13 cellular contexts compared by ENCODE assay signal in genomic region chr7:128444242-128444641, GRCh38. TPM values are rescaled to one million over a fixed set of nuclear protein-coding genes. Genes with fewer than 3 reads are reported as not detected.
A peak's percentile ranks its signal among the peaks of the same experiment; 100 is the strongest.
DNase-seq lines count a peak whose midpoint lies in the region; ATAC-seq, FAIRE-seq and TF ChIP-seq lines count a peak whose summit lies in the region.
"Had no signal": no experiment of that assay in that cellular context is flagged by ENCODE, and none has a peak within 500 bp of the region (broad histone marks: within the 10 kb centered on the region; RNA-seq: fewer than 3 reads in every experiment).

No MANE protein-coding gene starts in this region.

- no peak for TF ChIP-seq EP300 in GM12878 (IDR thresholded peaks at IDR 0.05; ENCODE audit: borderline replicate concordance in 1 of 2, control insufficient read depth in 1 of 2, low read depth in 2 of 2, low read length in 2 of 2)

- H3K4me3 ChIP-seq in GM12878 = no peak overlapping the region
- H3K4me3 ChIP-seq: lower lobe of right lung, uterus had no signal

- no TSS peak for BruUV-seq in GM12878 (replicated peaks; lab: Mats Ljungman, UMichigan)

- peak overlapping the region; percentile 66 for H2AFZ ChIP-seq in GM12878 (ENCODE audit: control insufficient read depth, low read depth, low read length)

- H3K27ac ChIP-seq in GM12878 (ENCODE audit: control insufficient read depth, insufficient read depth) = no peak overlapping the region
- H3K27ac ChIP-seq: lower lobe of right lung, uterus had no signal

- H3K4me3 Mint-ChIP-seq in neural crest cell = no peak overlapping the region
- H3K4me3 Mint-ChIP-seq: H9 had no signal

- no peak for FAIRE-seq in GM12878 (lab: Jason Lieb, UNC)
- FAIRE-seq: endometrium had no signal

- H3K27me3 Mint-ChIP-seq in neural crest cell (ENCODE audit: low read depth) = no peaks in the 10 kb centered on the region

- ATAC-seq in GM12878 (peak; percentile 42), GM21529 (IDR thresholded peaks at IDR 0.05; ENCODE audit: unreplicated experiment) (no peak), HG03571 (IDR thresholded peaks at IDR 0.05; ENCODE audit: unreplicated experiment) (no peak)
- ATAC-seq: lower lobe of right lung had no signal

- H4K20me1 ChIP-seq in GM12878 (ENCODE audit: control insufficient read depth, insufficient read depth) = no peaks in the 10 kb centered on the region

- no peaks in the 10 kb centered on the region for H3K36me3 ChIP-seq in GM12878 (ENCODE audit: control insufficient read depth in 2 of 2, insufficient read depth in 2 of 2, low read length in 1 of 2)
- H3K36me3 ChIP-seq: lower lobe of right lung, uterus had no signal

- 54% methylated on average over 4 of the region's 4 CpGs for WGBS in GM12878 (ENCODE audit: insufficient coverage, insufficient replicate concordance, low lambda C conversion rate, missing lambda C conversion rate)

- peak overlapping the region; percentile 67 for H3K27ac Mint-ChIP-seq in neural crest cell (ENCODE audit: unreplicated experiment)

- CTCF ChIA-PET in GM12878 (lab: Yijun Ruan, JAX) = interaction anchor here (1.0 to 12.5 kb wide), 7 partner anchors 9 to 17 kb away, joined by 3 to 175 read pairs (median 11); no protein-coding TSS in a partner anchor

- no peak for TF ChIP-seq RAD21 in GM12878 (IDR thresholded peaks at IDR 0.05; ENCODE audit: insufficient read depth, low read depth, low read length)

- SMC1A ChIA-PET in GM12878 (lab: Charles Lee; ENCODE audit: uncharacterized antibody, unreplicated experiment) = interaction anchor here (0.7 to 6.0 kb wide), 8 partner anchors 9 to 17 kb away, joined by 3 to 55 read pairs (median 7); partner anchors contain the start of gene HILPDA

- POLR2A ChIA-PET in GM12878 (lab: Charles Lee) = interaction anchor here (0.5 to 4.2 kb wide), 5 partner anchors 9 to 336 kb away, joined by 3 to 52 read pairs (median 4); partner anchors contain the start of gene HILPDA

- TF ChIP-seq POLR2A in GM12878 (IDR thresholded peaks at IDR 0.05; ENCODE audit: low read depth, low read length) = no peak

- DNase-seq in NCI-H2196 treated with DMSO at 0.1 percent for 48 hours (lab: John Stamatoyannopoulos, UW; ENCODE audit: unreplicated experiment) (peak; percentile 16), NCI-H2196 (lab: John Stamatoyannopoulos, UW; ENCODE audit: unreplicated experiment) (no peak), NCI-H146 treated with DMSO at 0.1 percent for 48 hours (lab: John Stamatoyannopoulos, UW; ENCODE audit: unreplicated experiment) (peak; percentile 98), GM12878 (ENCODE audit: low read depth, low spot score) (no peak), neural crest cell (ENCODE audit: low read depth, low spot score) (no peak)
- DNase-seq in activated effector memory CD4-positive, alpha-beta T cell treated with Interleukin-2 at 50 U/mL for 16 hours = no peak
- DNase-seq: activated CD4-positive, alpha-beta T cell treated with anti-CD3 and anti-CD28 coated beads for 1 hour; H9; lower lobe of right lung; uterus had no signal

- no peaks in the 10 kb centered on the region for H3K9me3 Mint-ChIP-seq in neural crest cell
- H3K9me3 Mint-ChIP-seq: H9 had no signal

- H3K4me1 Mint-ChIP-seq in neural crest cell = no peaks in the 10 kb centered on the region

- intact Hi-C loops in GM12878 (cut with micrococcal nuclease; ENCODE audit: unreplicated experiment) = no loop called here

- H3K4me1 ChIP-seq in GM12878 (ENCODE audit: control insufficient read depth, insufficient read depth, low read length) = peaks cover 9% of the 10 kb centered on the region; the same call in 1 of the 2 replicates
- H3K4me1 ChIP-seq: lower lobe of right lung, uterus had no signal

- no peak overlapping the region for H3K4me2 ChIP-seq in GM12878 (ENCODE audit: control insufficient read depth, insufficient read depth)

- no peak overlapping the region for H3K9ac ChIP-seq in GM12878 (ENCODE audit: control insufficient read depth, insufficient read depth, low read length)

- TF ChIP-seq CTCF in GM12878 (IDR thresholded peaks at IDR 0.05 in 2 of 3, conservative IDR thresholded peaks at IDR 0.05 in 1 of 3; ENCODE audit: control insufficient read depth in 2 of 3, extremely low read depth in 1 of 3, insufficient read depth in 1 of 3, low read depth in 3 of 3, low read length in 3 of 3) (no peak), neural crest cell (conservative IDR thresholded peaks at IDR 0.05) (no peak)

- no peaks in the 10 kb centered on the region for H3K9me3 ChIP-seq in GM12878 (replicated peaks; ENCODE audit: control insufficient read depth, insufficient read depth, low read length)
- H3K9me3 ChIP-seq: lower lobe of right lung, uterus had no signal

- in situ Hi-C loops in GM12878 (cut with MboI) = no loop called here

- H3K79me2 ChIP-seq in GM12878 (ENCODE audit: control insufficient read depth, insufficient read depth, low read length) = no peaks in the 10 kb centered on the region

- H3K36me3 Mint-ChIP-seq in neural crest cell (ENCODE audit: low read depth) = no peaks in the 10 kb centered on the region

- RAD21 ChIA-PET in GM12878 (lab: Charles Lee; ENCODE audit: unreplicated experiment) = interaction anchor here (0.5 to 2.6 kb wide), 8 partner anchors 9 to 450 kb away, joined by 3 to 23 read pairs (median 5); partner anchors contain the start of gene HILPDA

- no peaks in the 10 kb centered on the region for H3K27me3 ChIP-seq in GM12878 (replicated peaks in 1 of 2; ENCODE audit: control insufficient read depth in 2 of 2, insufficient read depth in 2 of 2, low read length in 1 of 2)
- H3K27me3 ChIP-seq: uterus had no signal

TF ChIP-seq in GM12878, 131 proteins besides CTCF, POLR2A, EP300 and RAD21 (continues in another document):
- no peak for TF ChIP-seq TARDBP (IDR thresholded peaks at IDR 0.05; ENCODE audit: borderline replicate concordance)
- TF ChIP-seq TCF3 (IDR thresholded peaks at IDR 0.05; ENCODE audit: borderline replicate concordance, insufficient read depth, low read depth, low read length) = no peak
- no peak for TF ChIP-seq SMC3 (IDR thresholded peaks at IDR 0.05; ENCODE audit: borderline replicate concordance, low read length)
- TF ChIP-seq RBBP5 (conservative IDR thresholded peaks at IDR 0.05) = no peak

RNA-seq across cellular contexts. Expression of gene HILPDA, which starts 11.4 kb away (rescaled TPM):
- 232 and 244 TPM in 2 replicates for total RNA-seq in GM12878 (2013; cell fraction: nucleolus; rRNA removed)
- total RNA-seq in GM12878 (2014; rRNA removed) (15.1 and 16.4 TPM in 2 replicates), GM12878 (2014; rRNA removed; fragmentation: Illumina TruSeq; extraction: Trizol) (19.6 and 21.2 TPM in 2 replicates), GM12878 (2021) (12.0 and 14.1 TPM in 2 replicates), neural crest cell (46.7 and 51.9 TPM in 2 replicates)
- polyA plus RNA-seq in GM12878 (2011; ENCODE audit: low read depth) = 22.4 TPM
- polyA plus RNA-seq in GM12878 (2011; rRNA removed) (198 and 232 TPM in 2 replicates), GM12878 (2014; fragmentation: Illumina TruSeq; extraction: Trizol) (22.1 and 24.2 TPM in 2 replicates), GM12878 (2014; fragmentation: Nextera tagmentation; extraction: Ambion mirVana) (10 to 100 TPM; 37.4 to 44.0 TPM), GM12878 (2014; rRNA removed) (26.1 and 29.6 TPM in 2 replicates), GM12878 (2016; fragmentation: Nextera tagmentation; extraction: Ambion mirVana) (10 to 100 TPM; 24.5 to 28.4 TPM)
- polyA plus RNA-seq in GM12878 (2011; cell fraction: cytosol; rRNA removed) = 184 and 280 TPM in 2 replicates
- 85.4 and 130 TPM in 2 replicates for polyA plus RNA-seq in GM12878 (2011; cell fraction: nucleus; rRNA removed)
- polyA plus RNA-seq in GM12878 (2012) = 26.2 and 86.6 TPM in 2 replicates
- polyA minus RNA-seq in GM12878 (2011; rRNA and poly(A)+ RNA removed) = 141 and 166 TPM in 2 replicates
- 42.1 and 54.1 TPM in 2 replicates for polyA minus RNA-seq in GM12878 (2011; cell fraction: cytosol; rRNA and poly(A)+ RNA removed)
- polyA minus RNA-seq in GM12878 (2011; cell fraction: nucleus; rRNA and poly(A)+ RNA removed) = 97.8 and 100.0 TPM in 2 replicates

RNA-seq across cellular contexts. Expression of gene METTL2B, which starts 32.3 kb away (rescaled TPM):
- 56.9 and 63.6 TPM in 2 replicates for total RNA-seq in GM12878 (2013; cell fraction: nucleolus; rRNA removed)
- total RNA-seq in GM12878 (2014; rRNA removed) (26.8 and 29.4 TPM in 2 replicates), GM12878 (2014; rRNA removed; fragmentation: Illumina TruSeq; extraction: Trizol) (35.3 and 36.9 TPM in 2 replicates), GM12878 (2021) (27.7 and 28.1 TPM in 2 replicates), neural crest cell (50.5 and 51.5 TPM in 2 replicates)
- 14.2 TPM for polyA plus RNA-seq in GM12878 (2011; ENCODE audit: low read depth)
- polyA plus RNA-seq in GM12878 (2011; rRNA removed) (36.4 and 37.8 TPM in 2 replicates), GM12878 (2014; fragmentation: Illumina TruSeq; extraction: Trizol) (36.6 and 51.7 TPM in 2 replicates), GM12878 (2014; fragmentation: Nextera tagmentation; extraction: Ambion mirVana) (10 to 100 TPM; 40.5 to 48.4 TPM), GM12878 (2014; rRNA removed) (18.9 and 20.7 TPM in 2 replicates), GM12878 (2016; fragmentation: Nextera tagmentation; extraction: Ambion mirVana) (10 to 100 TPM; 43.4 to 43.5 TPM)
- 19.7 and 23.3 TPM in 2 replicates for polyA plus RNA-seq in GM12878 (2011; cell fraction: cytosol; rRNA removed)
- polyA plus RNA-seq in GM12878 (2011; cell fraction: nucleus; rRNA removed) = 13.0 and 13.3 TPM in 2 replicates
- polyA plus RNA-seq in GM12878 (2012) = 12.6 and 13.7 TPM in 2 replicates
- polyA minus RNA-seq in GM12878 (2011; rRNA and poly(A)+ RNA removed) = 36.3 and 48.1 TPM in 2 replicates
- polyA minus RNA-seq in GM12878 (2011; cell fraction: cytosol; rRNA and poly(A)+ RNA removed) = 13.0 and 15.1 TPM in 2 replicates
- polyA minus RNA-seq in GM12878 (2011; cell fraction: nucleus; rRNA and poly(A)+ RNA removed) = 18.3 and 38.9 TPM in 2 replicates

RNA-seq across cellular contexts. Expression of gene IMPDH1, which starts 34.5 kb away (rescaled TPM):
- total RNA-seq in GM12878 (2013; cell fraction: nucleolus; rRNA removed) = 38.3 and 43.9 TPM in 2 replicates
- total RNA-seq in GM12878 (2014; rRNA removed) = 48.4 and 51.7 TPM in 2 replicates
- 27.7 and 31.4 TPM in 2 replicates for total RNA-seq in GM12878 (2014; rRNA removed; fragmentation: Illumina TruSeq; extraction: Trizol)
- 56.0 and 61.3 TPM in 2 replicates for total RNA-seq in GM12878 (2021)
- 8.8 TPM for polyA plus RNA-seq in GM12878 (2011; ENCODE audit: low read depth)
- polyA plus RNA-seq in GM12878 (2011; rRNA removed) = 18.5 and 34.8 TPM in 2 replicates
- polyA plus RNA-seq in GM12878 (2011; cell fraction: cytosol; rRNA removed) = 34.6 and 42.3 TPM in 2 replicates
- polyA plus RNA-seq in GM12878 (2011; cell fraction: nucleus; rRNA removed) = 84.6 and 84.9 TPM in 2 replicates
- 24.1 and 28.3 TPM in 2 replicates for polyA plus RNA-seq in GM12878 (2012)
- polyA plus RNA-seq in GM12878 (2014; fragmentation: Illumina TruSeq; extraction: Trizol) = 10.5 and 24.0 TPM in 2 replicates
- 1 to 10 TPM in 1 of 2 experiments, under 1 TPM in 1; 0.50 to 1.5 TPM for polyA plus RNA-seq in GM12878 (2014; fragmentation: Nextera tagmentation; extraction: Ambion mirVana)
- polyA plus RNA-seq in GM12878 (2014; rRNA removed) = 50.8 and 55.9 TPM in 2 replicates
- 10 to 100 TPM; 48.7 to 58.3 TPM for polyA plus RNA-seq in GM12878 (2016; fragmentation: Nextera tagmentation; extraction: Ambion mirVana)
- polyA minus RNA-seq in GM12878 (2011; rRNA and poly(A)+ RNA removed) = 28.6 and 35.3 TPM in 2 replicates
- 19.9 and 22.7 TPM in 2 replicates for polyA minus RNA-seq in GM12878 (2011; cell fraction: cytosol; rRNA and poly(A)+ RNA removed)
- 20.3 and 40.6 TPM in 2 replicates for polyA minus RNA-seq in GM12878 (2011; cell fraction: nucleus; rRNA and poly(A)+ RNA removed)
- 56.7 and 65.2 TPM in 2 replicates for total RNA-seq in neural crest cell

Comparison
In these comparisons a context has a peak if more than half of its experiments do, and no peak if none do; other contexts are left out.
1. DNase-seq: peak in NCI-H2196 treated with DMSO at 0.1 percent for 48 hours (single experiment) and NCI-H146 treated with DMSO at 0.1 percent for 48 hours (single experiment); none in NCI-H2196 (single experiment), GM12878 (single experiment), neural crest cell (single experiment) and activated effector memory CD4-positive, alpha-beta T cell treated with Interleukin-2 at 50 U/mL for 16 hours (single experiment).